In genomic region chr17:80068301-80069160, GRCh38 we compare ENCODE assay signal across 10 cellular contexts. TPM values are rescaled to one million over a fixed set of nuclear protein-coding genes. Genes with fewer than 3 reads are reported as not detected.
DNase-seq lines count a peak whose midpoint lies in the region; ATAC-seq and TF ChIP-seq lines count a peak whose summit lies in the region.
"Had no signal": no experiment of that assay in that cellular context is flagged by ENCODE, and none has a peak within 500 bp of the region (broad histone marks: within the 10 kb centered on the region; RNA-seq: fewer than 3 reads in every experiment).

No MANE protein-coding gene starts in this region.

- no peak overlapping the region for H3K4me3 Mint-ChIP-seq in stimulated activated memory B cell treated with anti-CD40 and anti-IgM and Interleukin-4, amounts not matched to agents 10 μg/mL and 1 μg/mL and 100 μg/mL, for 72 hours
- H3K4me3 Mint-ChIP-seq: CD4-positive, CD25-positive, alpha-beta regulatory T cell had no signal

- H3K4me3 ChIP-seq in ascending aorta (no peak overlapping the region), right atrium auricular region (peak overlapping the region in 1 of 2 donors; percentile 4)

- no peaks in the 10 kb centered on the region for H3K9me3 Mint-ChIP-seq in stimulated activated memory B cell treated with anti-CD40 and anti-IgM and Interleukin-4, amounts not matched to agents 10 μg/mL and 1 μg/mL and 100 μg/mL, for 72 hours

- intact Hi-C loops in ascending aorta (cut with DNase I), result no loop called here
- intact Hi-C loops in head of caudate nucleus (cut with DNase I), result no loop called here

- DNase-seq in EL, result peak; percentile 55
- peak in 1 of 2 donors; percentile 77 for DNase-seq in ascending aorta (ENCODE audit: low spot score in 2 of 2)
- DNase-seq in right atrium auricular region (ENCODE audit: low spot score), result peak; percentile 69
- DNase-seq in renal cortical epithelial cell (ENCODE audit: low read depth), result peak; percentile 67
- no peak for DNase-seq in hippocampal formation (lab: John Stamatoyannopoulos, UW)
- DNase-seq in effector CD8-positive, alpha-beta T cell (lab: John Stamatoyannopoulos, UW), result no peak
- DNase-seq in head of caudate nucleus, result no peak
- DNase-seq: activated CD8-positive, alpha-beta memory T cell treated with anti-CD3 and anti-CD28 coated beads, Interleukin-2, amount 50 U/mL, for 48 hours; CD4-positive, CD25-positive, alpha-beta regulatory T cell had no signal

- TF ChIP-seq CTCF in ascending aorta (IDR thresholded peaks at IDR 0.05) (no peak), right atrium auricular region (IDR thresholded peaks at IDR 0.05) (no peak)

- ATAC-seq in stimulated activated memory B cell treated with anti-CD40 and anti-IgM and Interleukin-4, amounts not matched to agents 10 μg/mL and 1 μg/mL and 100 μg/mL, for 72 hours, result no peak

- H3K4me1 ChIP-seq in ascending aorta (peaks cover 3 to 12% of the 10 kb centered on the region in 2 donors), right atrium auricular region (peaks cover 0 to 44% of the 10 kb centered on the region in 2 donors)

- H3K27ac ChIP-seq in ascending aorta (peak overlapping the region; percentile 83 to 87), right atrium auricular region (peak overlapping the region; percentile 50 to 84)

- H3K9me3 ChIP-seq in ascending aorta, result no peaks in the 10 kb centered on the region
- H3K9me3 ChIP-seq in right atrium auricular region, result no peaks in the 10 kb centered on the region

- no peaks in the 10 kb centered on the region for H3K36me3 ChIP-seq in ascending aorta
- H3K36me3 ChIP-seq in right atrium auricular region, result no peaks in the 10 kb centered on the region

- H3K27me3 ChIP-seq in ascending aorta, result no peaks in the 10 kb centered on the region
- H3K27me3 ChIP-seq in right atrium auricular region, result no peaks in the 10 kb centered on the region

- peaks cover 50% of the 10 kb centered on the region for H3K27me3 Mint-ChIP-seq in stimulated activated memory B cell treated with anti-CD40 and anti-IgM and Interleukin-4, amounts not matched to agents 10 μg/mL and 1 μg/mL and 100 μg/mL, for 72 hours

- H3K36me3 Mint-ChIP-seq in stimulated activated memory B cell treated with anti-CD40 and anti-IgM and Interleukin-4, amounts not matched to agents 10 μg/mL and 1 μg/mL and 100 μg/mL, for 72 hours, result no peaks in the 10 kb centered on the region
- H3K36me3 Mint-ChIP-seq: CD4-positive, CD25-positive, alpha-beta regulatory T cell had no signal

- no peaks in the 10 kb centered on the region for H3K4me1 Mint-ChIP-seq in stimulated activated memory B cell treated with anti-CD40 and anti-IgM and Interleukin-4, amounts not matched to agents 10 μg/mL and 1 μg/mL and 100 μg/mL, for 72 hours
- H3K4me1 Mint-ChIP-seq: CD4-positive, CD25-positive, alpha-beta regulatory T cell had no signal

- H3K27ac Mint-ChIP-seq in stimulated activated memory B cell treated with anti-CD40 and anti-IgM and Interleukin-4, amounts not matched to agents 10 μg/mL and 1 μg/mL and 100 μg/mL, for 72 hours, result no peak overlapping the region

RNA-seq across cellular contexts. Expression of gene CCDC40, which starts 32.1 kb away (rescaled TPM):
- total RNA-seq in ascending aorta, result 5.4 TPM
- total RNA-seq in right atrium auricular region, result 1 to 10 TPM; 3.0 to 9.3 TPM
- 1.4 and 23.4 TPM in 2 replicates for total RNA-seq in renal cortical epithelial cell

RNA-seq across cellular contexts. Expression of gene GAA, which starts 32.9 kb away (rescaled TPM):
- total RNA-seq in ascending aorta, result 91.6 TPM
- 10 to 100 TPM; 54.8 to 99.1 TPM for total RNA-seq in right atrium auricular region
- 12.3 and 117 TPM in 2 replicates for total RNA-seq in renal cortical epithelial cell

RNA-seq across cellular contexts. Expression of gene TBC1D16, which starts 32.9 kb away (rescaled TPM):
- total RNA-seq in ascending aorta (55.6 TPM), right atrium auricular region (10 to 100 TPM in 1 of 2 donors, 1 to 10 TPM in 1; 9.8 to 19.4 TPM), renal cortical epithelial cell (30.4 and 257 TPM in 2 replicates)

Comparison
In these comparisons a context has a peak if more than half of its experiments do, and no peak if none do; other contexts are left out.
1. DNase-seq: peak in EL (single experiment), right atrium auricular region (single experiment) and renal cortical epithelial cell (single experiment); none in hippocampal formation (0 of 2), effector CD8-positive, alpha-beta T cell (single experiment) and head of caudate nucleus (0 of 42).